ENCODE assay signal across 8 cellular contexts in the genomic region with DNA sequence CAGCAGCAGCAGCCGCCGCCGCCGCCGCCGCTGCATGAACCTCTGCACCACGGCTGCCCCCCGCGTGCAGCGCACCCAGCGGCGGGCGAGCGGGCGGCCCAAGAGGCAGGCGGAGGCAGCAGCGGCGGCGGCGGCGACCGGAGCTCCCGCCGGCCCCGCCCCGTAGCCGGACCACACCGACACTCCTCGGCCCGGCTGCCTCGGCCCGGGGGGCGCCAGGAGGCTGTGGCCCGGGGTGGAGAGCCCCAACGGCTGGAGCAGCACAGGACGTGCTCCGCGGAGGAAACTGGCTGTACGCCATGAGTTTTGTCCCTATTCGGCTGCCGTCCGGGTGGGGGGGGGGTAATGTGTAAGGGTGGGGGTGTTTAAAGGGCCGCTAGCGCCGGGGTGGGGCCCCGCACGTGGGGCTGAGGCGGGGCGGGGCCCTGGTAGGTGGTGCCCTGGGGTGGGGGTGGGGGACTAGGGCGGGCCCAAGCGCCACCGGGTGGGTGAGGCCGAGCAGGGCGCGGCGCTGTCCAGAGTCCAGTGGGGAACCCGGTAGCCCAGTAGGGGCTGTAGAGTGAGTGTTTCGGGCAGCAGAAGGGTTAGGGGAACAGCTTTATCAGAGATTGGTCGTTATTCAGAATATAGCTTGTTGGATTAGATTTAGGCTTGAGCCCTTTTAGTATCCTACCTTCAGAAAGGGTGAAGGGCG. TPM values are rescaled to one million over a fixed set of nuclear protein-coding genes. Genes with fewer than 3 reads are reported as not detected.
DNase-seq lines count a peak whose midpoint lies in the region; ATAC-seq, FAIRE-seq and TF ChIP-seq lines count a peak whose summit lies in the region.

A gene with protein sequence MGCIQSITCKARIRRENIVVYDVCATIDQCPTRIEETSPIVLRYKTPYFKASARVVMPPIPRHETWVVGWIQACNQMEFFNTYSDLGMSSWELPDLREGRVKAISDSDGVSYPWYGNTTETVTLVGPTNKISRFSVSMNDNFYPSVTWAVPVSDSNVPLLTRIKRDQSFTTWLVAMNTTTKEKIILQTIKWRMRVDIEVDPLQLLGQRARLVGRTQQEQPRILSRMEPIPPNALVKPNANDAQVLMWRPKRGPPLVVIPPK (minus strand): TSS at position 301 of the 694 bp plus-strand sequence. CDS start 753 bp downstream, outside the sequence.

- peak; percentile 38 for ATAC-seq in GM19463 (IDR thresholded peaks at IDR 0.05; ENCODE audit: unreplicated experiment)

- TF ChIP-seq POLR2A in thyroid gland (IDR thresholded peaks at IDR 0.05), result no peak

- H3K27me3 ChIP-seq in neuron (ENCODE audit: insufficient read depth, low read length), result peaks cover 48% of the 10 kb centered on the region
- no peaks in the 10 kb centered on the region for H3K27me3 ChIP-seq in thyroid gland

- H3K4me3 ChIP-seq in neuron (ENCODE audit: low read length) (peak within 1 kb of the TSS; percentile 63), thyroid gland (replicated peaks in 1 of 3) (peak within 1 kb of the TSS in 2 of 3 donors; percentile 60 to 62)

- POLR2A ChIA-PET in RWPE1 (lab: Yijun Ruan, JAX; ENCODE audit: low non-redundant PET), result no interaction called here

- H3K9me3 ChIP-seq in neuron (ENCODE audit: low read length), result no peaks in the 10 kb centered on the region
- no peaks in the 10 kb centered on the region for H3K9me3 ChIP-seq in thyroid gland

- H3K36me3 ChIP-seq in neuron (ENCODE audit: insufficient read depth, low read length) (no peaks in the 10 kb centered on the region), thyroid gland (no peaks in the 10 kb centered on the region)

- H3K4me1 ChIP-seq in neuron (ENCODE audit: insufficient read depth, low read length) (peaks cover 3% of the 10 kb centered on the region), thyroid gland (peaks cover 0 to 19% of the 10 kb centered on the region in 2 donors)

- no peak within 1 kb of the TSS for H3K27ac ChIP-seq in RWPE1
- no peak within 1 kb of the TSS for H3K27ac ChIP-seq in thyroid gland

- DNase-seq in COLO829 (ENCODE audit: low spot score) (peak; percentile 82), HPDE6-E6E7 (ENCODE audit: extremely low spot score) (peak; percentile 10), RWPE1 (ENCODE audit: low spot score) (peak; percentile 63), frontal cortex (ENCODE audit: low spot score in 2 of 2) (peak; percentile 82 to 86), thyroid gland (peak; percentile 76 to 77)
- peak; percentile 20 for DNase-seq in activated gamma-delta T cell treated with anti-CD3 and anti-CD28 coated beads, Interleukin-2, amount 50 U/mL, for 16 hours (ENCODE audit: low read depth)

- intact Hi-C loops in thyroid gland (cut with DNase I), result no loop called here

- CTCF ChIA-PET in RWPE1 (lab: Yijun Ruan, JAX), result interaction anchor here (0.5 to 0.6 kb wide), 2 partner anchors 9 to 829 kb away, joined by 3 read pairs; no protein-coding TSS in a partner anchor

- 5 to 7% methylated on average over 7 to 14 of the region's 60 CpGs for WGBS in thyroid gland, 2 donors

- peak within 1 kb of the TSS; percentile 59 for H2AFZ ChIP-seq in neuron (ENCODE audit: low read depth, low read length)

- FAIRE-seq in frontal cortex (lab: Jason Lieb, UNC), result no peak

- TF ChIP-seq CTCF in RWPE1 (conservative IDR thresholded peaks at IDR 0.05; ENCODE audit: low read depth) (0 out of 2 replicates have a peak, but pooled peaks have one; percentile 7), thyroid gland (IDR thresholded peaks at IDR 0.05) (peak in 1 of 6 experiments; percentile 16)

RNA-seq across cellular contexts. Expression of the gene that starts here (rescaled TPM):
- 4.1 TPM for total RNA-seq in frontal cortex
- total RNA-seq in thyroid gland, result 1 to 10 TPM; 3.3 to 4.7 (median 3.8) TPM

Comparison
In these comparisons a context has a peak if more than half of its experiments do, and no peak if none do; other contexts are left out.
1. DNase-seq: peak in every context shown above with its lines; median percentile 84 in frontal cortex; 82 in COLO829; 76 in thyroid gland; 63 in RWPE1; 20 in activated gamma-delta T cell treated with anti-CD3 and anti-CD28 coated beads, Interleukin-2, amount 50 U/mL, for 16 hours; 10 in HPDE6-E6E7.